In genomic region chr6:111517965-111518364, GRCh38 we compare ENCODE assay signal across 18 cellular contexts. TPM values are rescaled to one million over a fixed set of nuclear protein-coding genes. Genes with fewer than 3 reads are reported as not detected.
A peak's percentile ranks its signal among the peaks of the same experiment; 100 is the strongest.
DNase-seq lines count a peak whose midpoint lies in the region; FAIRE-seq and TF ChIP-seq lines count a peak whose summit lies in the region.
"Had no signal": no experiment of that assay in that cellular context is flagged by ENCODE, and none has a peak within 500 bp of the region (broad histone marks: within the 10 kb centered on the region; RNA-seq: fewer than 3 reads in every experiment).

No MANE protein-coding gene starts in this region.

- peaks cover 25% of the 10 kb centered on the region for H3K4me1 Mint-ChIP-seq in astrocyte (ENCODE audit: low read depth, unreplicated experiment)

- CTCF ChIA-PET in HEK293 (lab: Yijun Ruan, JAX), result interaction anchor here (0.6 kb wide), 1 partner anchor 259 kb away, joined by 3 read pairs; no protein-coding TSS in a partner anchor

- peaks cover 4% of the 10 kb centered on the region for H3K36me3 Mint-ChIP-seq in astrocyte (ENCODE audit: low read depth, unreplicated experiment)

- H3K4me1 ChIP-seq in HEK293 (ENCODE audit: control insufficient read depth, insufficient read depth, low read length), result no peaks in the 10 kb centered on the region
- no peaks in the 10 kb centered on the region for H3K4me1 ChIP-seq in astrocyte (ENCODE audit: insufficient read depth, low read length)
- H3K4me1 ChIP-seq: Caco-2 had no signal

- no peaks in the 10 kb centered on the region for H3K79me2 ChIP-seq in astrocyte (ENCODE audit: insufficient read depth, low read length)

- H3K27me3 Mint-ChIP-seq in astrocyte (ENCODE audit: low read depth, unreplicated experiment), result no peaks in the 10 kb centered on the region
- H3K27me3 Mint-ChIP-seq: B cell; CD4-positive, CD25-positive, alpha-beta regulatory T cell; T-cell had no signal

- H3K9ac ChIP-seq in astrocyte (ENCODE audit: low read length), result no peak overlapping the region
- H3K9ac ChIP-seq: SK-N-SH had no signal

- no peak for FAIRE-seq in astrocyte (lab: Jason Lieb, UNC)

- no peak overlapping the region for H3K27ac ChIP-seq in HEK293 (ENCODE audit: extremely low read depth, low read depth, low read length)
- H3K27ac ChIP-seq in astrocyte (ENCODE audit: low read depth, low read length), result no peak overlapping the region

- H3K4me2 ChIP-seq in astrocyte (ENCODE audit: low read length), result no peak overlapping the region
- H3K4me2 ChIP-seq: SK-N-SH had no signal

- H3K27ac Mint-ChIP-seq in astrocyte (ENCODE audit: unreplicated experiment), result peak overlapping the region; percentile 31
- H3K27ac Mint-ChIP-seq: B cell, T-cell had no signal

- H2AFZ ChIP-seq in astrocyte (ENCODE audit: low read depth, low read length), result no peak overlapping the region

- H4K20me1 ChIP-seq in astrocyte (ENCODE audit: insufficient read depth, low read length), result no peaks in the 10 kb centered on the region

- H3K4me3 ChIP-seq in HEK293 (ENCODE audit: low read depth, low read length) (no peak overlapping the region), astrocyte (ENCODE audit: insufficient read depth, low read depth, low read length) (no peak overlapping the region)

- no peaks in the 10 kb centered on the region for H3K36me3 ChIP-seq in HEK293 (ENCODE audit: control insufficient read depth in 2 of 2, insufficient read depth in 1 of 2, low read length in 2 of 2)
- no peaks in the 10 kb centered on the region for H3K36me3 ChIP-seq in astrocyte (ENCODE audit: insufficient read depth, low read length)

- DNase-seq in ELF-1 (ENCODE audit: low read depth, low spot score) (peak; percentile 54), astrocyte (ENCODE audit: low read depth) (no peak), islet precursor cell (peak; percentile 73), NCI-H2196 (lab: John Stamatoyannopoulos, UW; ENCODE audit: unreplicated experiment) (no peak), Ammon's horn (ENCODE audit: low spot score) (no peak), AG08396 (ENCODE audit: low spot score) (no peak)
- DNase-seq: ACHN; Caco-2; CD4-positive, CD25-positive, alpha-beta regulatory T cell; DMS53; NCI-H1105; NCI-H1694; NCI-H446 treated with DMSO at 0.1 percent for 48 hours; NCI-H748 treated with DMSO at 0.1 percent for 48 hours; SK-N-SH; T-cell had no signal

- H3K9me3 ChIP-seq in HEK293 (ENCODE audit: control insufficient read depth, insufficient read depth, low read depth, low read length) (no peaks in the 10 kb centered on the region), astrocyte (ENCODE audit: insufficient read depth, low read depth, low read length) (no peaks in the 10 kb centered on the region)
- H3K9me3 ChIP-seq: Caco-2 had no signal

- POLR2A ChIA-PET in HEK293 (lab: Yijun Ruan, JAX), result interaction anchor here (0.7 kb wide), 1 partner anchor 559 kb away, joined by 3 read pairs; the partner anchor contains the start of gene GTF3C6

- H3K27me3 ChIP-seq in astrocyte (ENCODE audit: insufficient read depth, low read length), result no peaks in the 10 kb centered on the region

- H3K9me3 Mint-ChIP-seq in astrocyte (ENCODE audit: unreplicated experiment), result no peaks in the 10 kb centered on the region
- H3K9me3 Mint-ChIP-seq: T-cell had no signal

- peak overlapping the region; percentile 24 for H3K4me3 Mint-ChIP-seq in astrocyte (ENCODE audit: unreplicated experiment)
- H3K4me3 Mint-ChIP-seq: B cell; CD4-positive, CD25-positive, alpha-beta regulatory T cell; T-cell had no signal

- TF ChIP-seq CTCF in HEK293 (tag by site-specific recombination; IDR thresholded peaks at IDR 0.05) (no peak), astrocyte (IDR thresholded peaks at IDR 0.05; ENCODE audit: insufficient read depth, low read depth, low read length) (no peak)

TF ChIP-seq in HEK293, 187 proteins besides CTCF, POLR2A, EP300 and RAD21:
- 0 out of 2 replicates have a peak, but pooled peaks have one; percentile 7 for TF ChIP-seq ZFHX2 (tag by site-specific recombination; conservative IDR thresholded peaks at IDR 0.05)
- no peak for TF ChIP-seq SALL2 (tag by site-specific recombination; IDR thresholded peaks at IDR 0.05; ENCODE audit: borderline replicate concordance)
- TF ChIP-seq ZNF610 (tag by site-specific recombination; IDR thresholded peaks at IDR 0.05; ENCODE audit: borderline replicate concordance), result no peak

RNA-seq across cellular contexts. Expression of gene REV3L, which starts 34.9 kb away (rescaled TPM):
- total RNA-seq in astrocyte, result 18.2 and 23.0 TPM in 2 replicates

Comparison
In these comparisons a context has a peak if more than half of its experiments do, and no peak if none do; other contexts are left out.
1. DNase-seq: peak in ELF-1 (single experiment) and islet precursor cell (single experiment); none in astrocyte (single experiment), NCI-H2196 (single experiment), Ammon's horn (single experiment) and AG08396 (single experiment).